In the genomic region with DNA sequence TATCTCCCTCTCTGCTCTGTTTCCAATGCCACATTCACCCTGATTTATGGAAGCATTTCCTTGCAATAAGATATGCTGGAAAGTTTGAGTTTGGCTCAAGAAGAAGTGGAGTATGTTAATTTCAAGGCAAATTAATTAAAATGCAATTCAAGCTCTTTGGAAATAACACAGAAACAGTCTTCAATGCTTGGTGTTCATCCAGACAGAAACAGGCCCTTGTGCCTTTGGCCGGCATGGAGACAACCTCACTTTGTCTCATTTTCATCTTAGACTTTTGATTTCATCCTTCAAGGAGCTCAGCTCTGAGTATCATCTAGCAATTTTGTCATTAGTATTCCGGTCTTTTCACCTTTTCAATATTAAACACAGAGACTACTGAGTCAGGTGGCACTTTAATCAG, we compare ENCODE assay signal across 20 cellular contexts.
DNase-seq lines count a peak whose midpoint lies in the region; ATAC-seq lines count a peak whose summit lies in the region.
"Had no signal": no experiment of that assay in that cellular context is flagged by ENCODE, and none has a peak within 500 bp of the region (broad histone marks: within the 10 kb centered on the region; RNA-seq: fewer than 3 reads in every experiment).

No MANE protein-coding gene starts in this region.

- ATAC-seq in HG03095 (IDR thresholded peaks at IDR 0.05; ENCODE audit: unreplicated experiment): no peak
- ATAC-seq in GM21619 (IDR thresholded peaks at IDR 0.05; ENCODE audit: unreplicated experiment): no peak
- ATAC-seq: A549, GM12878 had no signal

- in situ Hi-C loops in G401 (cut with HindIII; ENCODE audit: low sequenced_read_pairs): no loop called here

- DNase-seq in G401 (ENCODE audit: low spot score): peak; percentile 10
- DNase-seq in medulla oblongata (ENCODE audit: extremely low spot score): peak; percentile 54
- DNase-seq in putamen (ENCODE audit: low spot score): peak; percentile 11
- DNase-seq in activated effector memory CD4-positive, alpha-beta T cell treated with anti-CD3 and anti-CD28 coated beads, Interleukin-2, amount 50 U/mL, for 16 hours: no peak
- DNase-seq: 8988T; ACHN; AML-193; C1 segment of cervical spinal cord; CD4-positive, alpha-beta memory T cell; COR-L47; DMS153; DND-41; GDM1; GM23248; H7; HCEC 1CT had no signal
